17 cellular contexts compared by ENCODE assay signal in genomic region chr15:86362556-86362955, GRCh38.
DNase-seq lines count a peak whose midpoint lies in the region; ATAC-seq and TF ChIP-seq lines count a peak whose summit lies in the region.
"Had no signal": no experiment of that assay in that cellular context is flagged by ENCODE, and none has a peak within 500 bp of the region (broad histone marks: within the 10 kb centered on the region; RNA-seq: fewer than 3 reads in every experiment).

No MANE protein-coding gene starts in this region.

- H3K36me3 Mint-ChIP-seq in activated T-helper 2 cell treated with anti-CD3 and anti-CD28 coated beads, Interferon-gamma antibody, Interleukin-2, Interleukin-4, amounts not matched to agents 10 μg/mL and 5 μg/mL and 100 μg/mL, durations not matched to agents 14 hours and 24 hours and 36 hours (ENCODE audit: low read depth), result no peaks in the 10 kb centered on the region

- H3K27me3 Mint-ChIP-seq in activated T-helper 2 cell treated with anti-CD3 and anti-CD28 coated beads, Interferon-gamma antibody, Interleukin-2, Interleukin-4, amounts not matched to agents 10 μg/mL and 5 μg/mL and 100 μg/mL, durations not matched to agents 14 hours and 24 hours and 36 hours (ENCODE audit: low read depth), result no peaks in the 10 kb centered on the region

- no peak for TF ChIP-seq CTCF in RWPE2 (IDR thresholded peaks at IDR 0.05; ENCODE audit: poor library complexity, severe bottlenecking)
- no peak for TF ChIP-seq CTCF in right atrium auricular region (IDR thresholded peaks at IDR 0.05)
- TF ChIP-seq CTCF in GM13977 (IDR thresholded peaks at IDR 0.05; ENCODE audit: extremely low read depth, insufficient read depth, missing control alignments), result no peak

- intact Hi-C loops in activated T-helper 2 cell treated with anti-CD3 and anti-CD28 coated beads, Interferon-gamma antibody, Interleukin-2, Interleukin-4, amounts not matched to agents 10 μg/mL and 5 μg/mL and 100 μg/mL, durations not matched to agents 14 hours and 24 hours and 36 hours (cut with micrococcal nuclease), result no loop called here

- no peaks in the 10 kb centered on the region for H3K9me3 Mint-ChIP-seq in activated T-helper 2 cell treated with anti-CD3 and anti-CD28 coated beads, Interferon-gamma antibody, Interleukin-2, Interleukin-4, amounts not matched to agents 10 μg/mL and 5 μg/mL and 100 μg/mL, durations not matched to agents 14 hours and 24 hours and 36 hours

- H3K36me3 ChIP-seq in RWPE2 (ENCODE audit: low read depth) (no peaks in the 10 kb centered on the region), right atrium auricular region (no peaks in the 10 kb centered on the region)
- H3K36me3 ChIP-seq: gastrocnemius medialis, SJSA1 had no signal

- in situ Hi-C loops in ACHN (cut with HindIII; ENCODE audit: low pct_ligation_motif_present, low pct_unique_long_range_greater_than_20kb, low sequenced_read_pairs) (no loop called here), Caki2 (cut with HindIII; ENCODE audit: low pct_unique_long_range_greater_than_20kb, low sequenced_read_pairs) (no loop called here), GM13977 (cut with MboI; ENCODE audit: low pct_unique_long_range_greater_than_20kb, low sequenced_read_pairs, unreplicated experiment) (no loop called here)

- ATAC-seq in RWPE2 (ENCODE audit: low read depth), result peak; percentile 100
- ATAC-seq in HG03025 (IDR thresholded peaks at IDR 0.05; ENCODE audit: low FRiP score, unreplicated experiment), result no peak
- ATAC-seq: gastrocnemius medialis, HCT116, right cardiac atrium had no signal

- H3K4me3 Mint-ChIP-seq in activated T-helper 2 cell treated with anti-CD3 and anti-CD28 coated beads, Interferon-gamma antibody, Interleukin-2, Interleukin-4, amounts not matched to agents 10 μg/mL and 5 μg/mL and 100 μg/mL, durations not matched to agents 14 hours and 24 hours and 36 hours (ENCODE audit: low read depth), result no peak overlapping the region

- DNase-seq in ACHN, result peak; percentile 1
- DNase-seq in Caki2 (ENCODE audit: low read depth), result peak; percentile 6
- DNase-seq in RWPE2 (ENCODE audit: low spot score), result peak; percentile 92
- DNase-seq in foreskin melanocyte, result peak; percentile 3
- no peak for DNase-seq in activated T-helper 2 cell treated with anti-CD3 and anti-CD28 coated beads, Interferon-gamma antibody, Interleukin-2, Interleukin-4, amounts not matched to agents 10 μg/mL and 5 μg/mL and 100 μg/mL, durations not matched to agents 14 hours and 24 hours and 36 hours (ENCODE audit: low spot score)
- DNase-seq in right atrium auricular region (ENCODE audit: low spot score), result no peak
- no peak for DNase-seq in GM13977 (ENCODE audit: low spot score)
- DNase-seq: activated CD4-positive, alpha-beta T cell treated with anti-CD3 and anti-CD28 coated beads, Interleukin-2, amount 50 U/mL, for 4 hours; activated gamma-delta T cell treated with Interleukin-2 at 50 U/mL for 16 hours; C1 segment of cervical spinal cord; gastrocnemius medialis; NCI-H226; right cardiac atrium; stimulated activated naive CD4-positive, alpha-beta T cell treated with Interleukin-2 at 50 U/mL for 16 hours had no signal

- no peak overlapping the region for H3K27ac Mint-ChIP-seq in activated T-helper 2 cell treated with anti-CD3 and anti-CD28 coated beads, Interferon-gamma antibody, Interleukin-2, Interleukin-4, amounts not matched to agents 10 μg/mL and 5 μg/mL and 100 μg/mL, durations not matched to agents 14 hours and 24 hours and 36 hours

- H3K9me3 ChIP-seq in RWPE2 (ENCODE audit: severe bottlenecking) (peaks cover 15% of the 10 kb centered on the region), right atrium auricular region (peaks cover 0 to 7% of the 10 kb centered on the region in 2 donors)
- H3K9me3 ChIP-seq: gastrocnemius medialis, SJSA1 had no signal

- no peaks in the 10 kb centered on the region for H3K27me3 ChIP-seq in RWPE2 (ENCODE audit: insufficient read depth, poor library complexity, severe bottlenecking)
- no peaks in the 10 kb centered on the region for H3K27me3 ChIP-seq in right atrium auricular region
- H3K27me3 ChIP-seq: gastrocnemius medialis, SJSA1 had no signal

- H3K4me1 ChIP-seq in RWPE2 (ENCODE audit: insufficient read depth, poor library complexity, severe bottlenecking), result peaks cover 10% of the 10 kb centered on the region
- H3K4me1 ChIP-seq in right atrium auricular region, result no peaks in the 10 kb centered on the region
- H3K4me1 ChIP-seq: gastrocnemius medialis, SJSA1 had no signal

- H3K4me3 ChIP-seq in RWPE2 (ENCODE audit: severe bottlenecking), result no peak overlapping the region
- H3K4me3 ChIP-seq in right atrium auricular region, result no peak overlapping the region
- H3K4me3 ChIP-seq: gastrocnemius medialis, SJSA1 had no signal

- no peaks in the 10 kb centered on the region for H3K4me1 Mint-ChIP-seq in activated T-helper 2 cell treated with anti-CD3 and anti-CD28 coated beads, Interferon-gamma antibody, Interleukin-2, Interleukin-4, amounts not matched to agents 10 μg/mL and 5 μg/mL and 100 μg/mL, durations not matched to agents 14 hours and 24 hours and 36 hours (ENCODE audit: low read depth)

- peak overlapping the region; percentile 18 for H3K27ac ChIP-seq in RWPE2 (ENCODE audit: poor library complexity, severe bottlenecking)
- H3K27ac ChIP-seq in right atrium auricular region, result no peak overlapping the region
- H3K27ac ChIP-seq: gastrocnemius medialis, SJSA1 had no signal

Comparison
In these comparisons a context has a peak if more than half of its experiments do, and no peak if none do; other contexts are left out.
1. DNase-seq: peak in ACHN (single experiment), Caki2 (single experiment), RWPE2 (single experiment) and foreskin melanocyte (single experiment); none in activated T-helper 2 cell treated with anti-CD3 and anti-CD28 coated beads, Interferon-gamma antibody, Interleukin-2, Interleukin-4, amounts not matched to agents 10 μg/mL and 5 μg/mL and 100 μg/mL, durations not matched to agents 14 hours and 24 hours and 36 hours (single experiment), right atrium auricular region (single experiment) and GM13977 (single experiment).